In genomic region chr2:126100956-126101355, GRCh38 we compare ENCODE assay signal across 28 cellular contexts.
"Had no signal": no experiment of that assay in that cellular context is flagged by ENCODE, and none has a peak within 500 bp of the region (broad histone marks: within the 10 kb centered on the region; RNA-seq: fewer than 3 reads in every experiment).

No MANE protein-coding gene starts in this region.

- H3K27ac ChIP-seq: adrenal gland, ascending aorta, body of pancreas, brain microvascular endothelial cell, breast epithelium, cardiac muscle cell had no signal

- H3K9me3 ChIP-seq: adrenal gland, ascending aorta, body of pancreas had no signal

- DNase-seq: activated effector memory CD4-positive, alpha-beta T cell treated with anti-CD3 and anti-CD28 coated beads, Interleukin-2, amount 50 U/mL, for 16 hours; activated effector memory CD4-positive, alpha-beta T cell treated with Interleukin-2 at 50 U/mL for 16 hours; activated gamma-delta T cell; activated gamma-delta T cell treated with Interleukin-2 at 50 U/mL for 16 hours; activated naive CD4-positive, alpha-beta T cell; activated naive CD4-positive, alpha-beta T cell treated with anti-CD3 and anti-CD28 coated beads for 36 hours; activated naive CD4-positive, alpha-beta T cell treated with anti-CD3 and anti-CD28 coated beads, Interleukin-2, amount 10 ng/mL, durations not matched to agents 7 days and 5 days; activated naive CD4-positive, alpha-beta T cell treated with anti-CD3 and anti-CD28 coated beads, Interleukin-2, amount 50 U/mL, for 16 hours; activated naive CD4-positive, alpha-beta T cell treated with Interleukin-2 at 50 U/mL for 16 hours; activated naive CD8-positive, alpha-beta T cell treated with anti-CD3 and anti-CD28 coated beads for 36 hours; activated naive CD8-positive, alpha-beta T cell treated with anti-CD3 and anti-CD28 coated beads, Interleukin-2, amount 10 ng/mL, durations not matched to agents 7 days and 5 days; activated naive CD8-positive, alpha-beta T cell treated with anti-CD3 and anti-CD28 coated beads, Interleukin-2, amount 50 U/mL, for 24 hours; activated T-cell treated with anti-CD3 and anti-CD28 coated beads, Interleukin-2, amount 50 U/mL, for 24 hours; activated T-cell treated with anti-CD3 and anti-CD28 coated beads, Interleukin-2, amount 50 U/mL, for 4 hours; activated T-cell treated with anti-CD3 and anti-CD28 coated beads, Interleukin-2, amount 50 U/mL, for 48 hours; activated T-cell treated with anti-CD3 and anti-CD28 coated beads, Interleukin-2, amount 50 U/mL, for 72 hours; adrenal gland; amniotic stem cell; amygdala; anterior cingulate cortex; aorta; body of pancreas; brain microvascular endothelial cell; central memory CD4-positive, alpha-beta T cell; cerebellar nuclear complex had no signal

- H3K4me3 ChIP-seq: adrenal gland, ascending aorta, body of pancreas, breast epithelium, cardiac muscle cell had no signal

- H3K36me3 ChIP-seq: adrenal gland, ascending aorta, brain microvascular endothelial cell, breast epithelium, cardiac muscle cell had no signal

- H3K27me3 ChIP-seq: adrenal gland, ascending aorta, body of pancreas, brain microvascular endothelial cell, breast epithelium, cardiac muscle cell had no signal
